ENCODE assay signal across 7 cellular contexts in the genomic region with DNA sequence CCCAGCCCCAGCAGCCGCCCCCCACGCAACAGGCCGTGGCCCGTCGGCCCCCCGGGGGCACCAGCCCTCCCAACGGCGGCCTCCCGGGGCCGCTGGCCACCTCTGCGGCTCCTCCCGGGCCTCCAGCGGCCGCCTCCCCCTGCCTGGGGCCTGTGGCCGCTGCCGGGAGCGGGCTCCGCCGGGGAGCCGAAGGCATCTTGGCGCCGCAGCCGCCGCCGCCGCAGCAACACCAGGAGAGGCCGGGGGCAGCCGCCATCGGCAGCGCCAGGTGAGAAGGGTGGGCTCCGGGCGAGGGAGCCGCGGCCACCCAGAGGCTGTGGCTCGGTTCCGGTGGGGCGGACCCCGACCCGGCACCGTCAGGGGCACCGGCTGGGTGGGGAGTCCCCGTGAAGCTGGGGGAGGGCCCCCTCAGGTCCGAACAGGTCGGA. TPM values are rescaled to one million over a fixed set of nuclear protein-coding genes. Genes with fewer than 3 reads are reported as not detected.
A peak's percentile ranks its signal among the peaks of the same experiment; 100 is the strongest.
DNase-seq lines count a peak whose midpoint lies in the region; ATAC-seq and TF ChIP-seq lines count a peak whose summit lies in the region.

No MANE protein-coding gene starts in this region.

- peak overlapping the region; percentile 99 for H3K27ac ChIP-seq in layer of hippocampus (ENCODE audit: low read depth, low read length)
- H3K27ac ChIP-seq in thyroid gland = peak overlapping the region; percentile 94 to 99 (median 99)

- TF ChIP-seq CTCF in astrocyte of the cerebellum (IDR thresholded peaks at IDR 0.05; ENCODE audit: low read depth, low read length, missing control alignments) (no peak), thyroid gland (IDR thresholded peaks at IDR 0.05) (no peak)

- TF ChIP-seq POLR2A in GM19193 (IDR thresholded peaks at IDR 0.05; ENCODE audit: extremely low read depth, insufficient read depth, insufficient read length) = peak; percentile 26
- no peak for TF ChIP-seq POLR2A in thyroid gland (IDR thresholded peaks at IDR 0.05)

- intact Hi-C loops in thyroid gland (cut with DNase I) = no loop called here

- H3K4me1 ChIP-seq in thyroid gland = peaks cover 15 to 19% of the 10 kb centered on the region in 2 donors

- ATAC-seq in HG03439 (IDR thresholded peaks at IDR 0.05; ENCODE audit: unreplicated experiment) = peak; percentile 27

- no peaks in the 10 kb centered on the region for H3K9me3 ChIP-seq in thyroid gland

- H3K27me3 ChIP-seq in layer of hippocampus (ENCODE audit: control insufficient read depth, insufficient read depth, low read length) = no peaks in the 10 kb centered on the region
- no peaks in the 10 kb centered on the region for H3K27me3 ChIP-seq in thyroid gland

- no CpG with 5 or more reads among the region's 44 CpGs for WGBS in thyroid gland, 2 donors

- in situ Hi-C loops in astrocyte of the cerebellum (cut with HindIII; ENCODE audit: low sequenced_read_pairs) = no loop called here

- peaks cover 26 to 33% of the 10 kb centered on the region in 2 donors for H3K36me3 ChIP-seq in thyroid gland

- DNase-seq in astrocyte of the cerebellum (ENCODE audit: low read depth) (no peak), thyroid gland (no peak), midbrain (lab: John Stamatoyannopoulos, UW) (no peak)
- DNase-seq in effector CD8-positive, alpha-beta T cell (lab: John Stamatoyannopoulos, UW) = no peak

- H3K4me3 ChIP-seq in astrocyte of the cerebellum (ENCODE audit: low read depth, low read length) = peak overlapping the region; percentile 87
- peak overlapping the region; percentile 99 to 100 (median 100) for H3K4me3 ChIP-seq in thyroid gland (replicated peaks in 1 of 3)

RNA-seq across cellular contexts. Expression of a gene that starts 0.5 kb away (rescaled TPM):
- total RNA-seq in thyroid gland = 10 to 100 TPM; 49.3 to 78.7 (median 62.0) TPM

RNA-seq across cellular contexts. Expression of a gene that starts 22.8 kb away (rescaled TPM):
- total RNA-seq in thyroid gland = 100 to 1,000 TPM in 3 of 4 donors, 10 to 100 TPM in 1; 95.7 to 172 (median 126) TPM

RNA-seq across cellular contexts. Expression of a gene that starts 40.3 kb away (rescaled TPM):
- total RNA-seq in thyroid gland = 10 to 100 TPM; 34.4 to 60.6 (median 38.8) TPM

RNA-seq across cellular contexts. Expression of a gene that starts 55.0 kb away (rescaled TPM):
- 1 to 10 TPM in 2 of 4 donors, under 1 TPM in 1, not detected in 1; 0.27 to 2.7 (median 2.3) TPM for total RNA-seq in thyroid gland
